21 cellular contexts compared by ENCODE assay signal in the genomic region with DNA sequence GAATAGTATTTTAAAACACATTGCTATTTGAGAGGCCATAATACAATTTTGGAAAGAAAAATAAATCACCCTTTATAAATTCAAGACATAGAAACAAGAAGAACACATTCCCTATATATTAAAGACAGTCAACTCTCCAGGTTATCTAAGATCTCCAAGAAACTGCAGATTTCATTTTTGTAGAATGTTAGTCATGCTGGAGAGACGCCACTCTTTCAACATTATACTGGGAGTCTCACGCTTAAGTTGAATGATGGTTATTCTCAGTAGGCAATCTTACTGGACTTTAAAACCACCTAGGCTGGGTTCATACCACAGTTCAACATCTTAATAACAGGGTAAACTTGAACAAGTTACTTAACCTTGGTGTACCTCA. TPM values are rescaled to one million over a fixed set of nuclear protein-coding genes. Genes with fewer than 3 reads are reported as not detected.
"Had no signal": no experiment of that assay in that cellular context is flagged by ENCODE, and none has a peak within 500 bp of the region (broad histone marks: within the 10 kb centered on the region; RNA-seq: fewer than 3 reads in every experiment).

No MANE protein-coding gene starts in this region.

- H3K4me3 ChIP-seq: dorsolateral prefrontal cortex, gastrocnemius medialis, heart right ventricle, prostate gland, right lobe of liver, testis had no signal

- H3K36me3 ChIP-seq: gastrocnemius medialis, heart right ventricle, prostate gland, right lobe of liver had no signal

- H3K4me1 ChIP-seq: parathyroid adenoma, prostate gland, right lobe of liver, testis had no signal

- DNase-seq: cortex of kidney; dorsolateral prefrontal cortex; effector CD8-positive, alpha-beta T cell; gastrocnemius medialis; heart right ventricle; islet precursor cell; naive thymus-derived CD4-positive, alpha-beta T cell; nephron progenitor cell; right lobe of liver; stimulated activated CD4-positive, alpha-beta T cell treated with anti-CD3 and anti-CD28 coated beads, Interleukin-4, amount 100 ng/mL, for 1 hour; testis had no signal

- H3K27ac ChIP-seq: dorsolateral prefrontal cortex, gastrocnemius medialis, heart right ventricle, parathyroid adenoma, prostate gland, right lobe of liver, testis had no signal

- H3K9me3 ChIP-seq: gastrocnemius medialis, heart right ventricle, prostate gland, right lobe of liver, testis had no signal

- H3K27me3 ChIP-seq: dorsolateral prefrontal cortex, gastrocnemius medialis, heart right ventricle, right lobe of liver, testis had no signal

RNA-seq across cellular contexts. Expression of a gene that starts 3.6 kb away (rescaled TPM):
- total RNA-seq: fibroblast of lung; gastrocnemius medialis; heart right ventricle; left lobe of liver; lower leg skin; mesenteric fat pad; mononuclear cell; naive thymus-derived CD4-positive, alpha-beta T cell; omental fat pad; right lobe of liver; subcutaneous adipose tissue had no signal
- polyA plus RNA-seq: esophagus, heart right ventricle had no signal
